ENCODE assay signal across 13 cellular contexts in the genomic region with DNA sequence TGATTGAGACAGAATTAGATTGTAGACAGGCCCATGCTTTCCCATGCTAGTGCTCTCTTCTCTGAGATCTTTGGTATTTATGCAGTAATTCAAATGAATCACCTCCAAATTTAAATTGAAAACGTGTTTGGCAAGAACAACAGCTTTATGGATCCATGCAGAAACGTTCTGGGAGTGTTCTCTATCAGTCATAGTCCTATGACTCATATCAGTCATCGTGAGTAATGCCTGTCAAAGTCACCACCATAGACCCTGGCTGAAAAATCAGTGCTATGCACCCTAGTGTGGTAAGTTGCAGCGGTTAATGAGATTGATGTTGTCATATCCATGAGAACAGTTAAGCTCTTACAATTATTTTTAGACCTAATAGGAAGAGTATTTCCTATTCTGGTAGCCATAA.
A peak's percentile ranks its signal among the peaks of the same experiment; 100 is the strongest.
DNase-seq lines count a peak whose midpoint lies in the region; ATAC-seq and TF ChIP-seq lines count a peak whose summit lies in the region.
"Had no signal": no experiment of that assay in that cellular context is flagged by ENCODE, and none has a peak within 500 bp of the region (broad histone marks: within the 10 kb centered on the region; RNA-seq: fewer than 3 reads in every experiment).

No MANE protein-coding gene starts in this region.

- H3K9me3 ChIP-seq in mammary epithelial cell (replicated peaks; ENCODE audit: insufficient read depth, low read length): no peaks in the 10 kb centered on the region

- intact Hi-C loops in mammary epithelial cell (cut with micrococcal nuclease): loop anchor here (2.0 kb wide), 1 partner anchor 16 kb away; no protein-coding TSS in a partner anchor

- no peaks in the 10 kb centered on the region for H3F3A ChIP-seq in GM23338 (replicated peaks; ENCODE audit: low read depth)

- in situ Hi-C loops in mammary epithelial cell (cut with MboI; ENCODE audit: low sequenced_read_pairs in 2 of 2): no loop called here

- H3K4me1 ChIP-seq in mammary epithelial cell (ENCODE audit: insufficient read depth, low read length) (peaks cover 36% of the 10 kb centered on the region), GM23338 (ENCODE audit: insufficient read depth) (no peaks in the 10 kb centered on the region)

- TF ChIP-seq CTCF in mammary epithelial cell (conservative IDR thresholded peaks at IDR 0.05 in 1 of 2, IDR thresholded peaks at IDR 0.05 in 1 of 2; ENCODE audit: extremely low read depth in 1 of 2, insufficient read depth in 1 of 2, low read depth in 1 of 2, low read length in 2 of 2) (no peak), GM23338 (conservative IDR thresholded peaks at IDR 0.05; ENCODE audit: low read depth in 2 of 2) (no peak)

- H2AFZ ChIP-seq in mammary epithelial cell (ENCODE audit: low read depth, low read length) (peak overlapping the region; percentile 13), GM23338 (no peak overlapping the region)

- H3K4me3 Mint-ChIP-seq in GM23338: no peak overlapping the region
- H3K4me3 Mint-ChIP-seq in naive thymus-derived CD8-positive, alpha-beta T cell: no peak overlapping the region

- WGBS in mammary epithelial cell (ENCODE audit: low coverage, missing lambda C conversion rate): 0% methylated on average over 4 of the region's 4 CpGs

- ATAC-seq in GM23338: no peak
- no peak for ATAC-seq in naive thymus-derived CD8-positive, alpha-beta T cell

- CTCF ChIA-PET in mammary epithelial cell (lab: Charles Lee; ENCODE audit: low non-redundant PET): no interaction called here

- H3K79me2 ChIP-seq in mammary epithelial cell (ENCODE audit: insufficient read depth, low read length) (no peaks in the 10 kb centered on the region), GM23338 (replicated peaks; ENCODE audit: insufficient read depth) (no peaks in the 10 kb centered on the region)

- H3K9me2 ChIP-seq in GM23338 (ENCODE audit: insufficient read depth): no peaks in the 10 kb centered on the region

- DNase-seq in DMS53 treated with DMSO at 0.1 percent for 48 hours (lab: John Stamatoyannopoulos, UW; ENCODE audit: unreplicated experiment) (peak; percentile 23), LHCN-M2 (ENCODE audit: low read depth) (peak; percentile 97), mammary epithelial cell (peak; percentile 96), myocyte (ENCODE audit: low read depth) (peak; percentile 79), H4 (ENCODE audit: low spot score) (no peak), GM23338 (ENCODE audit: low spot score) (no peak), NCI-H774 (lab: John Stamatoyannopoulos, UW) (no peak)
- DNase-seq in naive thymus-derived CD8-positive, alpha-beta T cell: no peak
- DNase-seq: mesenchymal stem cell; posterior cingulate gyrus; Right ventricle myocardium superior; stimulated activated CD4-positive, alpha-beta T cell treated with anti-CD3 and anti-CD28 coated beads, Interleukin-2, amount 100 ng/mL, for 48 hours; stimulated activated naive CD4-positive, alpha-beta T cell treated with Interleukin-2 at 50 U/mL for 16 hours had no signal

- BruUV-seq in mammary epithelial cell (replicated peaks; lab: Mats Ljungman, UMichigan): no TSS peak

- peaks cover 2% of the 10 kb centered on the region; the same call in 1 of the 3 replicates for H3K4me1 Mint-ChIP-seq in GM23338
- no peaks in the 10 kb centered on the region for H3K4me1 Mint-ChIP-seq in naive thymus-derived CD8-positive, alpha-beta T cell

- H3K27me3 ChIP-seq in mammary epithelial cell (ENCODE audit: insufficient read depth, low read length) (no peaks in the 10 kb centered on the region), GM23338 (ENCODE audit: insufficient read depth) (no peaks in the 10 kb centered on the region)

- no peak overlapping the region for H3K9ac ChIP-seq in mammary epithelial cell (ENCODE audit: insufficient read depth, low read length)

- H3K27me3 Mint-ChIP-seq in GM23338 (ENCODE audit: insufficient read depth, low read depth, poor library complexity): no peaks in the 10 kb centered on the region
- no peaks in the 10 kb centered on the region for H3K27me3 Mint-ChIP-seq in naive thymus-derived CD8-positive, alpha-beta T cell

- no peaks in the 10 kb centered on the region for H3K36me3 ChIP-seq in mammary epithelial cell (ENCODE audit: insufficient read depth, low read length)
- H3K36me3 ChIP-seq in GM23338 (ENCODE audit: insufficient read depth): no peaks in the 10 kb centered on the region

- H3K4me2 ChIP-seq in mammary epithelial cell (ENCODE audit: insufficient read depth, low read depth, low read length): peak overlapping the region; percentile 67
- no peak overlapping the region for H3K4me2 ChIP-seq in GM23338

- POLR2A ChIA-PET in naive thymus-derived CD8-positive, alpha-beta T cell (lab: Charles Lee): no interaction called here

- H3K36me3 Mint-ChIP-seq in GM23338 (ENCODE audit: low read depth): no peaks in the 10 kb centered on the region
- H3K36me3 Mint-ChIP-seq in naive thymus-derived CD8-positive, alpha-beta T cell: no peaks in the 10 kb centered on the region

- H4K20me1 ChIP-seq in mammary epithelial cell (ENCODE audit: insufficient read depth, low read length): no peaks in the 10 kb centered on the region
- H4K20me1 ChIP-seq in GM23338 (replicated peaks; ENCODE audit: insufficient read depth): no peaks in the 10 kb centered on the region

- H3K27ac ChIP-seq in mammary epithelial cell (ENCODE audit: insufficient read depth, low read depth, low read length): peak overlapping the region; percentile 62
- no peak overlapping the region for H3K27ac ChIP-seq in GM23338 (ENCODE audit: low read depth)

- no peak overlapping the region for H3K4me3 ChIP-seq in mammary epithelial cell (replicated peaks in 1 of 3; ENCODE audit: insufficient read depth in 1 of 3, low read depth in 2 of 3, low read length in 3 of 3)
- no peak overlapping the region for H3K4me3 ChIP-seq in GM23338

- H3K27ac Mint-ChIP-seq in GM23338: no peak overlapping the region
- H3K27ac Mint-ChIP-seq in naive thymus-derived CD8-positive, alpha-beta T cell: no peak overlapping the region

- no peaks in the 10 kb centered on the region for H3K9me3 Mint-ChIP-seq in GM23338
- H3K9me3 Mint-ChIP-seq in naive thymus-derived CD8-positive, alpha-beta T cell: peaks cover 1 to 39% (median 10%) of the 10 kb centered on the region in 9 donors

- dilution Hi-C loops in mammary epithelial cell (cut with HindIII; ENCODE audit: low sequenced_read_pairs): no loop called here

TF ChIP-seq in GM23338, 12 proteins besides CTCF, POLR2A, EP300 and RAD21:
- TF ChIP-seq POLR2AphosphoS5 (IDR thresholded peaks at IDR 0.05; ENCODE audit: low read depth) (no peak), NANOG (IDR thresholded peaks at IDR 0.05; ENCODE audit: borderline replicate concordance) (no peak), ETS1 (IDR thresholded peaks at IDR 0.05) (no peak), ZNF331 (CRISPR knock-in tag; IDR thresholded peaks at IDR 0.05; ENCODE audit: low read depth) (no peak), EZH2phosphoT487 (IDR thresholded peaks at IDR 0.05; ENCODE audit: unreplicated experiment) (no peak), REST (IDR thresholded peaks at IDR 0.05; ENCODE audit: unreplicated experiment) (no peak), EZH2 (IDR thresholded peaks at IDR 0.05; ENCODE audit: low read depth, unreplicated experiment) (no peak)

Comparison
In these comparisons a context has a peak if more than half of its experiments do, and no peak if none do; other contexts are left out.
1. DNase-seq: peak in DMS53 treated with DMSO at 0.1 percent for 48 hours (single experiment), LHCN-M2 (single experiment), mammary epithelial cell (single experiment) and myocyte (single experiment); none in H4 (single experiment), GM23338 (single experiment), NCI-H774 (single experiment) and naive thymus-derived CD8-positive, alpha-beta T cell (0 of 10).